ENCODE assay signal across 8 cellular contexts in the genomic region with DNA sequence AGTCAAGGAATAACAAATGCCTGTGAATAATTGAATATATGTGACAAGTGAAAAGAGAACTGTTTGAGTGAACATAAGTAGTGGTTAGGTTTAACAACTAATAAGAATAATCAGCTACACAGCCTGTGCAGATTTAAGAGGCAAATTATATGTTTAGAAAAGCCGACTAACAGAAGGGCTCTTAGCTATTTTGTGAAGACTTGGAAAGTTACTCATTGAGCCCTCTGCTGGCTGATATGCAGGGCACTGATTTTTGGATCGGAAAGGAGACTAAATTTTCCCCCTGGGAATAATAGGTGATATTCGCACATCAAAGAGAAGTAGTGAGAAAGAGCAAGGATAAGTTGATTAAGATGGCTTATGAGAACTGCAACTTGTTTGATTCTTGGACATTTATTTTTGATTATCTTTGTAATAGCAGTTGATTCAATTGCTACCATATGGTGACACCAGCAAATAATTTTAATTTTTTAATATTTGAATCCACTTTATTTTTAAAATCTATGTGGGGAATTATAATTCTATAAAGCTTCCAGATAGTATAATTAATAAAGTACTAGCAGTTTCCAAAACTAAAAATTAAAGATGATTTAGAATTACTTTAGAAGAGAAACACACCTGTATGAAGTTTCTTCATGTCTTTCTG.
DNase-seq lines count a peak whose midpoint lies in the region; TF ChIP-seq lines count a peak whose summit lies in the region.

No MANE protein-coding gene starts in this region.

- POLR2A ChIA-PET in A673 (lab: Charles Lee; ENCODE audit: low non-redundant PET), result no interaction called here

- TF ChIP-seq CTCF in A673 (conservative IDR thresholded peaks at IDR 0.05; ENCODE audit: low read depth, low read length) (peak; percentile 80), GM13976 (IDR thresholded peaks at IDR 0.05; ENCODE audit: borderline replicate concordance, control extremely low read depth, extremely low read depth, insufficient read depth, missing control alignments) (peak; percentile 16), coronary artery (IDR thresholded peaks at IDR 0.05) (peak; percentile 51)

- CTCF ChIA-PET in A673 (lab: Charles Lee), result interaction anchor here (0.5 to 1.4 kb wide), 2 partner anchors 135 to 142 kb away, joined by 7 to 9 read pairs; no protein-coding TSS in a partner anchor

- in situ Hi-C loops in GM13976 (cut with MboI; ENCODE audit: low sequenced_read_pairs, unreplicated experiment), result no loop called here

- intact Hi-C loops in A673 (cut with micrococcal nuclease; ENCODE audit: unreplicated experiment), result loop anchor here (1.0 to 10.0 kb wide), 5 partner anchors 143 to 749 kb away; no protein-coding TSS in a partner anchor

- H3K4me1 ChIP-seq in A673 (ENCODE audit: insufficient read depth, low read length, poor library complexity, severe bottlenecking), result peaks cover 6% of the 10 kb centered on the region

- H3K27me3 ChIP-seq in A673 (replicated peaks; ENCODE audit: insufficient read depth, low read depth, low read length, poor library complexity), result no peaks in the 10 kb centered on the region

- H3K4me3 ChIP-seq in A673 (ENCODE audit: low read depth, low read length, poor library complexity, severe bottlenecking) (no peak overlapping the region), coronary artery (no peak overlapping the region)

- peak; percentile 65 for DNase-seq in A673 (ENCODE audit: low spot score)
- DNase-seq in GM13976 (ENCODE audit: low spot score), result no peak
- DNase-seq in NCI-H226, result peak; percentile 22
- no peak for DNase-seq in coronary artery (ENCODE audit: low spot score)
- peak; percentile 46 for DNase-seq in myocyte (ENCODE audit: low read depth)
- no peak for DNase-seq in activated gamma-delta T cell treated with Interleukin-2 at 50 U/mL for 16 hours
- no peak for DNase-seq in activated effector memory CD4-positive, alpha-beta T cell treated with Interleukin-2 at 50 U/mL for 16 hours
- DNase-seq in DMS79 treated with DMSO at 0.1 percent for 48 hours (lab: John Stamatoyannopoulos, UW), result no peak

- BruUV-seq in A673 (replicated peaks; lab: Mats Ljungman, UMichigan), result no TSS peak

- no peaks in the 10 kb centered on the region for H3K9me3 ChIP-seq in A673 (ENCODE audit: low read depth, low read length, poor library complexity, severe bottlenecking)

- H3K36me3 ChIP-seq in A673 (ENCODE audit: insufficient read depth, low read length, poor library complexity, severe bottlenecking), result no peaks in the 10 kb centered on the region

- no peak overlapping the region for H3K27ac ChIP-seq in A673 (ENCODE audit: low read depth, low read length, poor library complexity, severe bottlenecking)
- no peak overlapping the region for H3K27ac ChIP-seq in coronary artery

Comparison
In these comparisons a context has a peak if more than half of its experiments do, and no peak if none do; other contexts are left out.
1. DNase-seq: peak in A673 (single experiment), NCI-H226 (single experiment) and myocyte (single experiment); none in GM13976 (single experiment), coronary artery (single experiment), activated gamma-delta T cell treated with Interleukin-2 at 50 U/mL for 16 hours (single experiment), activated effector memory CD4-positive, alpha-beta T cell treated with Interleukin-2 at 50 U/mL for 16 hours (single experiment) and DMS79 treated with DMSO at 0.1 percent for 48 hours (single experiment).
2. CTCF ChIP-seq: peak in every context shown above with its lines; median percentile 80 in A673; 51 in coronary artery; 16 in GM13976.